In genomic region chr10:31751401-31752080, GRCh38 we compare ENCODE assay signal across 14 cellular contexts.
DNase-seq lines count a peak whose midpoint lies in the region; ATAC-seq, FAIRE-seq and TF ChIP-seq lines count a peak whose summit lies in the region.
"Had no signal": no experiment of that assay in that cellular context is flagged by ENCODE, and none has a peak within 500 bp of the region (broad histone marks: within the 10 kb centered on the region; RNA-seq: fewer than 3 reads in every experiment).

No MANE protein-coding gene starts in this region.

- no peak overlapping the region for H3K56ac ChIP-seq in H1 (replicated peaks; ENCODE audit: insufficient read length, low read depth, low read length)

- FAIRE-seq in HepG2 (lab: Jason Lieb, UNC), result no peak
- FAIRE-seq in H1 (lab: Jason Lieb, UNC), result no peak
- no peak for FAIRE-seq in GM12892 (lab: Jason Lieb, UNC)
- FAIRE-seq: islet of Langerhans had no signal

- no peaks in the 10 kb centered on the region for H3K9me3 Mint-ChIP-seq in T-helper 2 cell treated with Interferon-gamma antibody and Interleukin-4, amounts not matched to agents 5 μg/mL and 100 μg/mL, for 36 hours
- H3K9me3 Mint-ChIP-seq: activated CD4-positive, alpha-beta memory T cell treated with anti-CD3 and anti-CD28 coated beads for 36 hours; type B pancreatic cell had no signal

- no peaks in the 10 kb centered on the region for H3K36me3 Mint-ChIP-seq in T-helper 2 cell treated with Interferon-gamma antibody and Interleukin-4, amounts not matched to agents 5 μg/mL and 100 μg/mL, for 36 hours (ENCODE audit: low read depth)
- H3K36me3 Mint-ChIP-seq: activated CD4-positive, alpha-beta memory T cell treated with anti-CD3 and anti-CD28 coated beads for 36 hours; activated naive CD8-positive, alpha-beta T cell; type B pancreatic cell had no signal

- TF ChIP-seq CTCF in liver (IDR thresholded peaks at IDR 0.05; ENCODE audit: low read depth, low read length, missing input control), result no peak
- TF ChIP-seq CTCF in HepG2 (CRISPR knock-in tag; IDR thresholded peaks at IDR 0.05), result no peak
- no peak for TF ChIP-seq CTCF in H1 (IDR thresholded peaks at IDR 0.05; ENCODE audit: control extremely low read depth in 1 of 3, insufficient read depth in 1 of 3, low read depth in 1 of 3, low read length in 3 of 3)

- H3K23ac ChIP-seq in H1 (ENCODE audit: insufficient read length) (no peak overlapping the region), mesenchymal stem cell (ENCODE audit: low read length in 2 of 2) (no peak overlapping the region)

- H4K91ac ChIP-seq in H1 (replicated peaks; ENCODE audit: insufficient read length, low read length) (peak overlapping the region; percentile 11), mesenchymal stem cell (ENCODE audit: low read length) (peak overlapping the region; percentile 28)

- no peaks in the 10 kb centered on the region for H4K20me1 ChIP-seq in HepG2 (ENCODE audit: insufficient read depth, low read length)
- H4K20me1 ChIP-seq in H1 (replicated peaks in 1 of 2; ENCODE audit: control insufficient read depth in 1 of 2, insufficient read depth in 2 of 2, low read length in 2 of 2), result no peaks in the 10 kb centered on the region

- H2BK120ac ChIP-seq in H1 (replicated peaks; ENCODE audit: low read depth, low read length), result no peak overlapping the region
- H2BK120ac ChIP-seq in mesenchymal stem cell (ENCODE audit: low read depth, low read length), result no peak overlapping the region

- H3K27ac ChIP-seq in liver (ENCODE audit: low read depth in 1 of 2, low read length in 2 of 2), result peak overlapping the region in 1 of 2 donors; percentile 0
- H3K27ac ChIP-seq in HepG2 (ENCODE audit: extremely low read length, insufficient read depth, low read length), result no peak overlapping the region
- no peak overlapping the region for H3K27ac ChIP-seq in H1 (ENCODE audit: low read depth, low read length)
- H3K27ac ChIP-seq in mesenchymal stem cell (ENCODE audit: low read length, poor library complexity, severe bottlenecking), result no peak overlapping the region

- TF ChIP-seq POLR2A in HepG2 (IDR thresholded peaks at IDR 0.05; ENCODE audit: insufficient read depth in 1 of 2, low read depth in 2 of 2, low read length in 2 of 2) (no peak), H1 (IDR thresholded peaks at IDR 0.05; ENCODE audit: control extremely low read depth in 1 of 2, low read depth in 2 of 2, low read length in 2 of 2) (no peak), GM12892 (IDR thresholded peaks at IDR 0.05; ENCODE audit: low read depth, low read length) (no peak)

- CTCF ChIA-PET in HepG2 (lab: Yijun Ruan, JAX; ENCODE audit: low intra/inter-chr PET ratio, low total read pairs) (no interaction called here), H1 (lab: Charles Lee; ENCODE audit: partially characterized antibody) (interaction anchor here (0.7 to 4.2 kb wide), 4 partner anchors 11 to 937 kb away, joined by 3 to 23 read pairs (median 11); no protein-coding TSS in a partner anchor)

- no peak overlapping the region for H3K14ac ChIP-seq in H1 (ENCODE audit: insufficient read length)
- H3K14ac ChIP-seq in mesenchymal stem cell (ENCODE audit: low read length in 2 of 2), result no peak overlapping the region

- H4K5ac ChIP-seq in H1 (ENCODE audit: insufficient read length, low read depth, low read length), result no peak overlapping the region

- H2BK12ac ChIP-seq in H1 (ENCODE audit: low read depth, low read length) (no peak overlapping the region), mesenchymal stem cell (ENCODE audit: low read length in 2 of 2) (no peak overlapping the region)

- peak overlapping the region; percentile 40; the same call in 1 of the 2 replicates for H2BK5ac ChIP-seq in H1 (ENCODE audit: low read depth, low read length)
- H2BK5ac ChIP-seq in mesenchymal stem cell (ENCODE audit: low read depth, low read length, poor library complexity, severe bottlenecking), result no peak overlapping the region

- intact Hi-C loops in HepG2 (cut with micrococcal nuclease; ENCODE audit: unreplicated experiment), result no loop called here

- H3K79me1 ChIP-seq in H1 (ENCODE audit: low read depth, low read length) (no peaks in the 10 kb centered on the region), mesenchymal stem cell (replicated peaks; ENCODE audit: low read length, poor library complexity, severe bottlenecking) (no peaks in the 10 kb centered on the region)

- H3K4me3 ChIP-seq in liver (ENCODE audit: low read depth in 1 of 3, low read length in 3 of 3) (no peak overlapping the region), HepG2 (replicated peaks in 1 of 3; ENCODE audit: insufficient read depth in 1 of 3, low read depth in 2 of 3, low read length in 3 of 3) (no peak overlapping the region), H1 (ENCODE audit: extremely low read depth in 1 of 4, insufficient read depth in 2 of 4, low read depth in 3 of 4, low read length in 4 of 4) (no peak overlapping the region), mesenchymal stem cell (ENCODE audit: insufficient read depth in 1 of 2, low read depth in 1 of 2, low read length in 2 of 2) (no peak overlapping the region)

- H3K23me2 ChIP-seq in H1 (ENCODE audit: low read depth, low read length), result no peaks in the 10 kb centered on the region; the same call in 1 of the 2 replicates

- no peak overlapping the region; the same call in 1 of the 2 replicates for H3K18ac ChIP-seq in H1 (ENCODE audit: extremely low read depth, low read length)
- H3K18ac ChIP-seq in mesenchymal stem cell (ENCODE audit: low read depth in 1 of 2, low read length in 2 of 2), result no peak overlapping the region

- H3K4me1 Mint-ChIP-seq in T-helper 2 cell treated with Interferon-gamma antibody and Interleukin-4, amounts not matched to agents 5 μg/mL and 100 μg/mL, for 36 hours (ENCODE audit: low read depth), result peaks cover 7% of the 10 kb centered on the region

- H2AFZ ChIP-seq in HepG2 (ENCODE audit: low read length), result no peak overlapping the region
- no peak overlapping the region for H2AFZ ChIP-seq in H1 (ENCODE audit: low read length)
- no peak overlapping the region for H2AFZ ChIP-seq in mesenchymal stem cell (ENCODE audit: low read depth, low read length)

- no peak overlapping the region for H3K4me3 Mint-ChIP-seq in T-helper 2 cell treated with Interferon-gamma antibody and Interleukin-4, amounts not matched to agents 5 μg/mL and 100 μg/mL, for 36 hours
- H3K4me3 Mint-ChIP-seq: activated CD4-positive, alpha-beta memory T cell treated with anti-CD3 and anti-CD28 coated beads for 36 hours; activated naive CD8-positive, alpha-beta T cell; type B pancreatic cell had no signal

- no peak overlapping the region for H3K4ac ChIP-seq in H1 (replicated peaks; ENCODE audit: insufficient read length, low read depth, low read length)
- no peak overlapping the region for H3K4ac ChIP-seq in mesenchymal stem cell (ENCODE audit: low read depth in 1 of 2, low read length in 2 of 2)

- BruUV-seq in HepG2 (replicated peaks; lab: Mats Ljungman, UMichigan), result no TSS peak

- no peaks in the 10 kb centered on the region for H3K9me3 ChIP-seq in liver (ENCODE audit: control insufficient read depth in 4 of 4, low read length in 3 of 4)
- H3K9me3 ChIP-seq in HepG2 (ENCODE audit: low read length), result no peaks in the 10 kb centered on the region
- H3K9me3 ChIP-seq in H1 (ENCODE audit: insufficient read depth in 2 of 2, low read depth in 1 of 2, low read length in 1 of 2), result no peaks in the 10 kb centered on the region
- H3K9me3 ChIP-seq in mesenchymal stem cell (ENCODE audit: control insufficient read depth, low read length), result no peaks in the 10 kb centered on the region

- H3K4me1 ChIP-seq in liver (ENCODE audit: control insufficient read depth in 4 of 4, insufficient read depth in 4 of 4, low read length in 3 of 4), result peaks cover 6 to 19% (median 9%) of the 10 kb centered on the region in 4 donors
- peaks cover 14% of the 10 kb centered on the region; the same call in 1 of the 2 replicates for H3K4me1 ChIP-seq in HepG2 (ENCODE audit: insufficient read depth, low read length)
- H3K4me1 ChIP-seq in H1 (replicated peaks in 1 of 4; ENCODE audit: control insufficient read depth in 3 of 4, insufficient read depth in 4 of 4, low read length in 3 of 4), result peaks cover 7 to 20% (median 17%) of the 10 kb centered on the region in 4 experiments
- peaks cover 24% of the 10 kb centered on the region for H3K4me1 ChIP-seq in mesenchymal stem cell (ENCODE audit: control insufficient read depth, insufficient read depth, low read depth, low read length)

- no peak overlapping the region for H4K8ac ChIP-seq in H1 (ENCODE audit: extremely low read depth, insufficient read depth, low read length)
- H4K8ac ChIP-seq in mesenchymal stem cell (ENCODE audit: low read length), result no peak overlapping the region

- peak; percentile 9 to 19 for TF ChIP-seq RAD21 in liver (IDR thresholded peaks at IDR 0.05)
- TF ChIP-seq RAD21 in HepG2 (CRISPR knock-in tag; IDR thresholded peaks at IDR 0.05), result no peak
- TF ChIP-seq RAD21 in H1 (IDR thresholded peaks at IDR 0.05 in 1 of 2, conservative IDR thresholded peaks at IDR 0.05 in 1 of 2; ENCODE audit: low read depth in 2 of 2, low read length in 2 of 2), result no peak

- no peak for ATAC-seq in HepG2
- ATAC-seq: HCT116 had no signal

- H3K4me2 ChIP-seq in HepG2 (ENCODE audit: low read depth, low read length) (no peak overlapping the region), H1 (ENCODE audit: insufficient read depth in 1 of 2, low read depth in 2 of 2, low read length in 2 of 2) (no peak overlapping the region), mesenchymal stem cell (ENCODE audit: low read length, poor library complexity, severe bottlenecking) (no peak overlapping the region)

- H2AK5ac ChIP-seq in H1 (ENCODE audit: low read depth, low read length) (no peak overlapping the region), mesenchymal stem cell (ENCODE audit: low read length, severe bottlenecking) (no peak overlapping the region)

- H3K27ac Mint-ChIP-seq in T-helper 2 cell treated with Interferon-gamma antibody and Interleukin-4, amounts not matched to agents 5 μg/mL and 100 μg/mL, for 36 hours, result no peak overlapping the region
- H3K27ac Mint-ChIP-seq: activated CD4-positive, alpha-beta memory T cell treated with anti-CD3 and anti-CD28 coated beads for 36 hours; activated naive CD8-positive, alpha-beta T cell; type B pancreatic cell had no signal

- TF ChIP-seq EP300 in HepG2 (IDR thresholded peaks at IDR 0.05; ENCODE audit: low read depth in 2 of 2, low read length in 2 of 2) (no peak), HepG2 (CRISPR knock-in tag; IDR thresholded peaks at IDR 0.05; ENCODE audit: borderline replicate concordance) (no peak), H1 (IDR thresholded peaks at IDR 0.05; ENCODE audit: borderline replicate concordance in 1 of 2, low read depth in 2 of 2, low read length in 2 of 2) (no peak)

- H2BK15ac ChIP-seq in H1 (ENCODE audit: low read length) (peak overlapping the region; percentile 97; the same call in 1 of the 2 replicates), mesenchymal stem cell (ENCODE audit: low read depth, poor library complexity, severe bottlenecking) (no peak overlapping the region)

- in situ Hi-C loops in HepG2 (cut with HindIII; ENCODE audit: extremely low pct_ligation_motif_present, low pct_unique_long_range_greater_than_20kb), result loop anchor here (25.0 kb wide), 1 partner anchor 964 kb away; no protein-coding TSS in a partner anchor

- H3K27me3 ChIP-seq in liver (ENCODE audit: control insufficient read depth in 4 of 4, insufficient read depth in 4 of 4, low read length in 3 of 4) (no peaks in the 10 kb centered on the region), HepG2 (ENCODE audit: control insufficient read depth in 1 of 2, insufficient read depth in 2 of 2, low read length in 2 of 2) (peaks cover 6 to 43% of the 10 kb centered on the region in 2 experiments; a peak in 4 of 5 replicates), H1 (replicated peaks in 1 of 4; ENCODE audit: control insufficient read depth in 3 of 4, extremely low read depth in 1 of 4, insufficient read depth in 3 of 4, low read length in 3 of 4) (no peaks in the 10 kb centered on the region), mesenchymal stem cell (ENCODE audit: control insufficient read depth in 1 of 2, insufficient read depth in 1 of 2, low read length in 2 of 2) (no peaks in the 10 kb centered on the region)

- no peak for DNase-seq in HepG2 (ENCODE audit: low spot score)
- DNase-seq in H1 (ENCODE audit: low read depth in 1 of 2, low spot score in 2 of 2), result no peak
- DNase-seq in mesenchymal stem cell, result no peak
- DNase-seq in AG08396 (ENCODE audit: low spot score), result no peak
- no peak for DNase-seq in GM12892 (ENCODE audit: insufficient read length)
- no peak for DNase-seq in T-helper 2 cell treated with Interferon-gamma antibody and Interleukin-4, amounts not matched to agents 5 μg/mL and 100 μg/mL, for 36 hours (ENCODE audit: low spot score)
- DNase-seq in NCI-H2171 treated with DMSO at 0.1 percent for 48 hours (lab: John Stamatoyannopoulos, UW), result no peak
- DNase-seq: activated CD4-positive, alpha-beta memory T cell treated with anti-CD3 and anti-CD28 coated beads for 36 hours; NCI-H187 treated with DMSO at 0.1 percent for 48 hours had no signal

- H3K9ac ChIP-seq in liver (ENCODE audit: low read depth in 1 of 2, low read length in 2 of 2) (no peak overlapping the region), HepG2 (ENCODE audit: insufficient read depth, low read depth, low read length) (no peak overlapping the region), H1 (replicated peaks in 1 of 4; ENCODE audit: extremely low read depth in 1 of 4, low read depth in 3 of 4, low read length in 3 of 4) (no peak overlapping the region), mesenchymal stem cell (ENCODE audit: low read length) (no peak overlapping the region)

- no peak overlapping the region for H2BK20ac ChIP-seq in H1 (ENCODE audit: low read length)

- H3K27me3 Mint-ChIP-seq in T-helper 2 cell treated with Interferon-gamma antibody and Interleukin-4, amounts not matched to agents 5 μg/mL and 100 μg/mL, for 36 hours (ENCODE audit: low read depth), result no peaks in the 10 kb centered on the region
- H3K27me3 Mint-ChIP-seq: activated CD4-positive, alpha-beta memory T cell treated with anti-CD3 and anti-CD28 coated beads for 36 hours; activated naive CD8-positive, alpha-beta T cell; type B pancreatic cell had no signal

- no peaks in the 10 kb centered on the region for H3K79me2 ChIP-seq in HepG2 (ENCODE audit: insufficient read depth, low read length)
- H3K79me2 ChIP-seq in H1 (ENCODE audit: control insufficient read depth in 1 of 2, insufficient read depth in 2 of 2, low read length in 2 of 2), result no peaks in the 10 kb centered on the region

- WGBS in liver, result 81% methylated on average over 14 of the region's 14 CpGs
- 45% methylated on average over 11 of the region's 14 CpGs for WGBS in HepG2 (ENCODE audit: low lambda C conversion rate)
- WGBS in H1 (ENCODE audit: extremely low coverage in 1 of 2, insufficient coverage in 1 of 2, insufficient read length in 1 of 2, insufficient replicate concordance in 2 of 2, low coverage in 1 of 2, low lambda C conversion rate in 2 of 2, missing lambda C conversion rate in 1 of 2), 2 experiments, result 84% methylated on average over 14 of the region's 14 CpGs; no CpG with 5 or more reads in 1 of the 2 experiments
- WGBS in mesenchymal stem cell, result 89% methylated on average over 14 of the region's 14 CpGs

- POLR2A ChIA-PET in HepG2 (lab: Yijun Ruan, JAX) (no interaction called here), H1 (lab: Charles Lee; ENCODE audit: partially characterized antibody) (interaction anchor here (0.8 to 1.7 kb wide), 4 partner anchors 9 to 22 kb away, joined by 3 to 4 read pairs (median 3); no protein-coding TSS in a partner anchor)

- no peaks in the 10 kb centered on the region for H3K36me3 ChIP-seq in liver (ENCODE audit: control insufficient read depth in 4 of 4, insufficient read depth in 3 of 4, low read depth in 1 of 4, low read length in 3 of 4)
- H3K36me3 ChIP-seq in HepG2 (replicated peaks in 1 of 2; ENCODE audit: control insufficient read depth in 1 of 2, insufficient read depth in 2 of 2, low read length in 2 of 2), result no peaks in the 10 kb centered on the region
- no peaks in the 10 kb centered on the region for H3K36me3 ChIP-seq in H1 (ENCODE audit: control insufficient read depth in 2 of 4, insufficient read depth in 4 of 4, low read length in 3 of 4)
- H3K36me3 ChIP-seq in mesenchymal stem cell (ENCODE audit: control insufficient read depth in 1 of 2, insufficient read depth in 2 of 2, low read depth in 1 of 2, low read length in 2 of 2), result no peaks in the 10 kb centered on the region
